In genomic region chrX:65644621-65645287, GRCh38 we compare ENCODE assay signal across 9 cellular contexts. TPM values are rescaled to one million over a fixed set of nuclear protein-coding genes. Genes with fewer than 3 reads are reported as not detected.
A peak's percentile ranks its signal among the peaks of the same experiment; 100 is the strongest.
DNase-seq lines count a peak whose midpoint lies in the region; ATAC-seq lines count a peak whose summit lies in the region.
"Had no signal": no experiment of that assay in that cellular context is flagged by ENCODE, and none has a peak within 500 bp of the region (broad histone marks: within the 10 kb centered on the region; RNA-seq: fewer than 3 reads in every experiment).

No MANE protein-coding gene starts in this region.

- ATAC-seq in GM19467 (IDR thresholded peaks at IDR 0.05; ENCODE audit: unreplicated experiment) (no peak), T-helper 17 cell (no peak), GM18873 (IDR thresholded peaks at IDR 0.05; ENCODE audit: low FRiP score, unreplicated experiment) (no peak)

- H3K36me3 Mint-ChIP-seq in T-helper 17 cell (ENCODE audit: low read depth) = no peaks in the 10 kb centered on the region
- H3K36me3 Mint-ChIP-seq: activated naive CD8-positive, alpha-beta T cell treated with anti-CD3 and anti-CD28 coated beads, Interleukin-2, amount 10 ng/mL, durations not matched to agents 7 days and 5 days had no signal

- H3K27me3 ChIP-seq in muscle layer of duodenum (ENCODE audit: low read depth, low read length) = no peaks in the 10 kb centered on the region

- H3K36me3 ChIP-seq in muscle layer of duodenum (ENCODE audit: control insufficient read depth in 1 of 2, insufficient read depth in 2 of 2, low read length in 2 of 2) = no peaks in the 10 kb centered on the region

- H3K27ac ChIP-seq in epithelial cell of prostate = no peak overlapping the region
- H3K27ac ChIP-seq in muscle layer of duodenum (ENCODE audit: low read length) = peak overlapping the region; percentile 6

- H3K27ac Mint-ChIP-seq in T-helper 17 cell = no peak overlapping the region
- H3K27ac Mint-ChIP-seq: activated naive CD8-positive, alpha-beta T cell treated with anti-CD3 and anti-CD28 coated beads, Interleukin-2, amount 10 ng/mL, durations not matched to agents 7 days and 5 days had no signal

- no peak overlapping the region for H3K4me3 Mint-ChIP-seq in T-helper 17 cell
- H3K4me3 Mint-ChIP-seq: activated naive CD8-positive, alpha-beta T cell treated with anti-CD3 and anti-CD28 coated beads, Interleukin-2, amount 10 ng/mL, durations not matched to agents 7 days and 5 days had no signal

- no peaks in the 10 kb centered on the region for H3K27me3 Mint-ChIP-seq in T-helper 17 cell
- H3K27me3 Mint-ChIP-seq: activated naive CD8-positive, alpha-beta T cell treated with anti-CD3 and anti-CD28 coated beads, Interleukin-2, amount 10 ng/mL, durations not matched to agents 7 days and 5 days had no signal

- peak; percentile 57 for DNase-seq in COLO829 (ENCODE audit: low spot score)
- peak; percentile 70 for DNase-seq in NCI-H460 (ENCODE audit: extremely low read depth, low read depth)
- DNase-seq in epithelial cell of prostate (ENCODE audit: low read depth, low spot score) = peak; percentile 22
- no peak for DNase-seq in T-helper 17 cell
- no peak for DNase-seq in NCI-H1105 (lab: John Stamatoyannopoulos, UW)
- DNase-seq: activated naive CD8-positive, alpha-beta T cell treated with anti-CD3 and anti-CD28 coated beads, Interleukin-2, amount 10 ng/mL, durations not matched to agents 7 days and 5 days had no signal

- peaks cover 7% of the 10 kb centered on the region for H3K4me1 Mint-ChIP-seq in T-helper 17 cell

- H3K9me3 ChIP-seq in muscle layer of duodenum (ENCODE audit: control insufficient read depth in 1 of 2, low read length in 2 of 2) (no peaks in the 10 kb centered on the region), T-helper 17 cell (ENCODE audit: control insufficient read depth, low read length, poor library complexity, severe bottlenecking) (no peaks in the 10 kb centered on the region)

- H3K4me3 ChIP-seq in muscle layer of duodenum (ENCODE audit: low read depth in 1 of 2, low read length in 2 of 2) = no peak overlapping the region

- peaks cover 0 to 19% of the 10 kb centered on the region in 2 donors for H3K4me1 ChIP-seq in muscle layer of duodenum (ENCODE audit: control insufficient read depth in 1 of 2, insufficient read depth in 2 of 2, low read length in 2 of 2)

RNA-seq across cellular contexts. Expression of gene MSN, which starts 22.7 kb away (rescaled TPM):
- 238 and 251 TPM in 2 replicates for total RNA-seq in NCI-H460 (2014; rRNA removed; shearing (Covaris generic))
- 166 and 205 TPM in 2 replicates for polyA plus RNA-seq in NCI-H460 (2014; cell fraction: nucleus; rRNA removed)
- total RNA-seq in T-helper 17 cell = 100 to 1,000 TPM; 344 to 390 TPM

Comparison
In these comparisons a context has a peak if more than half of its experiments do, and no peak if none do; other contexts are left out.
1. DNase-seq: peak in COLO829 (single experiment), NCI-H460 (single experiment) and epithelial cell of prostate (single experiment); none in T-helper 17 cell (0 of 3) and NCI-H1105 (single experiment).